In genomic region chr9:6703898-6704639, GRCh38 we compare ENCODE assay signal across 8 cellular contexts. TPM values are rescaled to one million over a fixed set of nuclear protein-coding genes. Genes with fewer than 3 reads are reported as not detected.
A peak's percentile ranks its signal among the peaks of the same experiment; 100 is the strongest.
DNase-seq lines count a peak whose midpoint lies in the region; ATAC-seq and TF ChIP-seq lines count a peak whose summit lies in the region.

No MANE protein-coding gene starts in this region.

- H3K4me3 ChIP-seq in endodermal cell (ENCODE audit: low read length) (peak overlapping the region; percentile 83), mononuclear cell (ENCODE audit: low read length) (peak overlapping the region; percentile 70)

- no peak overlapping the region for H3K27ac ChIP-seq in endodermal cell (ENCODE audit: low read depth, low read length)

- WGBS in endodermal cell (ENCODE audit: insufficient coverage in 1 of 2, insufficient read length in 1 of 2), 2 experiments = 4 to 5% methylated on average over 28 to 57 of the region's 57 CpGs

- H3K27ac Mint-ChIP-seq in endodermal cell = peak overlapping the region; percentile 90

- H3K9ac ChIP-seq in endodermal cell (ENCODE audit: extremely low read depth, low read length, poor library complexity, severe bottlenecking) = peak overlapping the region; percentile 54

- H3K36me3 ChIP-seq in endodermal cell (ENCODE audit: control insufficient read depth, insufficient read depth, low read length) = no peaks in the 10 kb centered on the region

- H3K27me3 ChIP-seq in endodermal cell (ENCODE audit: control insufficient read depth, insufficient read depth, low read length, poor library complexity, severe bottlenecking) = no peaks in the 10 kb centered on the region
- no peaks in the 10 kb centered on the region for H3K27me3 ChIP-seq in mononuclear cell (ENCODE audit: insufficient read depth, low read length)

- H3K9me3 Mint-ChIP-seq in endodermal cell = peaks cover 3% of the 10 kb centered on the region

- peaks cover 16% of the 10 kb centered on the region for H3K9me3 ChIP-seq in endodermal cell (ENCODE audit: control insufficient read depth, low read length)
- no peaks in the 10 kb centered on the region for H3K9me3 ChIP-seq in mononuclear cell (ENCODE audit: low read depth, low read length)

- DNase-seq in AG08395 (ENCODE audit: low spot score) (peak; percentile 88), NCI-H748 treated with DMSO at 0.1 percent for 48 hours (lab: John Stamatoyannopoulos, UW) (peak; percentile 62), endodermal cell (peak; percentile 91)
- peak; percentile 63 to 69 for DNase-seq in activated CD8-positive, alpha-beta memory T cell treated with anti-CD3 and anti-CD28 coated beads for 4 hours (ENCODE audit: low read depth in 2 of 2)
- peak; percentile 55 to 76 for DNase-seq in stimulated activated CD8-positive, alpha-beta memory T cell treated with anti-CD3 and anti-CD28 coated beads, Interleukin-4, amount 100 ng/mL, for 4 hours (ENCODE audit: low read depth in 2 of 2, low spot score in 1 of 2)

- no peaks in the 10 kb centered on the region for H3K27me3 Mint-ChIP-seq in endodermal cell (ENCODE audit: insufficient read depth)

- H3K4me1 Mint-ChIP-seq in endodermal cell = peaks cover 3% of the 10 kb centered on the region

- no peak for TF ChIP-seq CTCF in endodermal cell (conservative IDR thresholded peaks at IDR 0.05)

- H3K4me3 Mint-ChIP-seq in endodermal cell = peak overlapping the region; percentile 73

- TF ChIP-seq POLR2A in GM19193 (IDR thresholded peaks at IDR 0.05; ENCODE audit: extremely low read depth, insufficient read depth, insufficient read length) = peak; percentile 89

- ATAC-seq in HG03439 (IDR thresholded peaks at IDR 0.05; ENCODE audit: unreplicated experiment) = peak; percentile 88

- peaks cover 3% of the 10 kb centered on the region for H3K4me1 ChIP-seq in endodermal cell (ENCODE audit: control insufficient read depth, insufficient read depth, low read length)
- peaks cover 15% of the 10 kb centered on the region for H3K4me1 ChIP-seq in mononuclear cell (ENCODE audit: insufficient read depth, low read length)

- no peaks in the 10 kb centered on the region for H3K36me3 Mint-ChIP-seq in endodermal cell (ENCODE audit: low read depth)

RNA-seq across cellular contexts. Expression of gene KDM4C, which starts 53.7 kb away (rescaled TPM):
- total RNA-seq in endodermal cell (10 to 100 TPM; 12.8 to 31.5 TPM), mononuclear cell (78.6 TPM)
- 10.3 TPM for polyA plus RNA-seq in endodermal cell (2013, experiment 1 of 2)
- 9.4 TPM for polyA plus RNA-seq in endodermal cell (2013, experiment 2 of 2)

RNA-seq across cellular contexts. Expression of gene GLDC, which starts 58.5 kb away (rescaled TPM):
- total RNA-seq in endodermal cell (10 to 100 TPM in 1 of 2 donors, 1 to 10 TPM in 1; 8.9 to 38.8 TPM), mononuclear cell (0.21 TPM)
- 43.8 TPM for polyA plus RNA-seq in endodermal cell (2013, experiment 1 of 2)
- 35.4 TPM for polyA plus RNA-seq in endodermal cell (2013, experiment 2 of 2)
